ENCODE assay signal across 6 cellular contexts in the genomic region with DNA sequence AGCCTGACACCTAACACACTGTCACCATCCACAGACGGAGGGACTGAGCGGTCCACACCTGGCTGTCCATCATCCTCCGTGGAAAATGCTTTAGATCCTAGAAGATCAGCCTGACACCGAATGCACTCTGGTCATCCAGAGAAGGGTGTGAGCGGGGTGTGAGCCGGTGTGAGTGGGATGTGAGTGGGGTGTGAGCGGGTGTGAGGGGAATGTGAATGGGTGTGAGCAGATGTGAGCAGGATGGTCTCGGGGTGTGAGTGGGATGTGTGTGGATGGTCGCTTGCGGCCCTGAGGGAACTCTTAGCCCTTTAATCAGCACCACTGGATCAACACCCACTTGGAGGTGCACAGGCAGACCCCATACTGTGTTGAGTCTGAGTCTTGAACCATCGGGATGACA. TPM values are rescaled to one million over a fixed set of nuclear protein-coding genes. Genes with fewer than 3 reads are reported as not detected.
"Had no signal": no experiment of that assay in that cellular context is flagged by ENCODE, and none has a peak within 500 bp of the region (broad histone marks: within the 10 kb centered on the region; RNA-seq: fewer than 3 reads in every experiment).

No MANE protein-coding gene starts in this region.

RNA-seq across cellular contexts. Expression of a gene that starts 58.5 kb away (rescaled TPM):
- total RNA-seq: GM23248, GM23338, H4, H7, H9, HFFc6 had no signal
- polyA plus RNA-seq: GM23248, GM23338 had no signal
